11 cellular contexts compared by ENCODE assay signal in genomic region chr5:132782101-132782500, GRCh38. TPM values are rescaled to one million over a fixed set of nuclear protein-coding genes. Genes with fewer than 3 reads are reported as not detected.
A peak's percentile ranks its signal among the peaks of the same experiment; 100 is the strongest.
DNase-seq lines count a peak whose midpoint lies in the region; ATAC-seq and TF ChIP-seq lines count a peak whose summit lies in the region.
"Had no signal": no experiment of that assay in that cellular context is flagged by ENCODE, and none has a peak within 500 bp of the region (broad histone marks: within the 10 kb centered on the region; RNA-seq: fewer than 3 reads in every experiment).

No MANE protein-coding gene starts in this region.

- peak overlapping the region; percentile 23; the same call in 1 of the 2 replicates for H3K27ac ChIP-seq in SJSA1
- no peak overlapping the region for H3K27ac ChIP-seq in fibroblast of lung (ENCODE audit: insufficient read depth, low read length)
- H3K27ac ChIP-seq in substantia nigra (ENCODE audit: low read depth, low read length, poor library complexity, severe bottlenecking): peak overlapping the region; percentile 37

- TF ChIP-seq CTCF in fibroblast of lung (conservative IDR thresholded peaks at IDR 0.05 in 1 of 2, IDR thresholded peaks at IDR 0.05 in 1 of 2; ENCODE audit: low read depth in 1 of 2, low read length in 2 of 2): no peak
- TF ChIP-seq CTCF in activated CD8-positive, alpha-beta T cell treated with anti-CD3 and anti-CD28 coated beads for 36 hours (IDR thresholded peaks at IDR 0.05): no peak

- POLR2A ChIA-PET in activated CD8-positive, alpha-beta T cell treated with anti-CD3 and anti-CD28 coated beads for 36 hours (lab: Charles Lee): no interaction called here

- no peaks in the 10 kb centered on the region for H3K79me2 ChIP-seq in fibroblast of lung (ENCODE audit: control insufficient read depth, insufficient read depth, low read length)

- peaks cover 6% of the 10 kb centered on the region for H3K4me1 Mint-ChIP-seq in activated CD8-positive, alpha-beta T cell treated with anti-CD3 and anti-CD28 coated beads for 36 hours (ENCODE audit: low read depth)

- no peak overlapping the region for H3K4me3 Mint-ChIP-seq in activated CD8-positive, alpha-beta T cell treated with anti-CD3 and anti-CD28 coated beads for 36 hours
- H3K4me3 Mint-ChIP-seq: natural killer cell, T-cell had no signal

- H3K9me3 Mint-ChIP-seq in activated CD8-positive, alpha-beta T cell treated with anti-CD3 and anti-CD28 coated beads for 36 hours: no peaks in the 10 kb centered on the region
- H3K9me3 Mint-ChIP-seq: natural killer cell, T-cell had no signal

- H3K4me1 ChIP-seq in SJSA1 (replicated peaks) (peaks cover 48% of the 10 kb centered on the region), fibroblast of lung (ENCODE audit: control insufficient read depth, extremely low read depth, insufficient read depth, low read length) (peaks cover 12% of the 10 kb centered on the region)

- H3K27me3 ChIP-seq in SJSA1 (replicated peaks) (no peaks in the 10 kb centered on the region), fibroblast of lung (ENCODE audit: control insufficient read depth, insufficient read depth, low read length) (no peaks in the 10 kb centered on the region)

- H3K4me3 ChIP-seq in SJSA1 (no peak overlapping the region), fibroblast of lung (replicated peaks in 1 of 4; ENCODE audit: control extremely low read depth in 1 of 4, insufficient read depth in 1 of 4, low read depth in 3 of 4, low read length in 4 of 4) (no peak overlapping the region)

- H3K36me3 ChIP-seq in SJSA1 (peaks cover 5% of the 10 kb centered on the region), fibroblast of lung (ENCODE audit: control insufficient read depth, insufficient read depth, low read length) (no peaks in the 10 kb centered on the region)

- no peak for ATAC-seq in activated CD8-positive, alpha-beta T cell treated with anti-CD3 and anti-CD28 coated beads for 36 hours
- ATAC-seq in HG03442 (IDR thresholded peaks at IDR 0.05; ENCODE audit: unreplicated experiment): no peak
- ATAC-seq: natural killer cell, T-cell had no signal

- H2AFZ ChIP-seq in fibroblast of lung (ENCODE audit: low read length): peak overlapping the region; percentile 77

- no peak overlapping the region for H3K27ac Mint-ChIP-seq in activated CD8-positive, alpha-beta T cell treated with anti-CD3 and anti-CD28 coated beads for 36 hours
- H3K27ac Mint-ChIP-seq: natural killer cell, T-cell had no signal

- CTCF ChIA-PET in activated CD8-positive, alpha-beta T cell treated with anti-CD3 and anti-CD28 coated beads for 36 hours (lab: Charles Lee): interaction anchor here (1.2 kb wide), 1 partner anchor 8 kb away, joined by 3 read pairs; no protein-coding TSS in a partner anchor

- H3K9me3 ChIP-seq in SJSA1 (replicated peaks): no peaks in the 10 kb centered on the region
- H3K9me3 ChIP-seq in fibroblast of lung (ENCODE audit: control insufficient read depth, insufficient read depth, low read depth, low read length): no peaks in the 10 kb centered on the region

- H3K4me2 ChIP-seq in fibroblast of lung (ENCODE audit: extremely low read depth, insufficient read depth, low read length): no peak overlapping the region

- H3K27me3 Mint-ChIP-seq in activated CD8-positive, alpha-beta T cell treated with anti-CD3 and anti-CD28 coated beads for 36 hours: peaks cover 27% of the 10 kb centered on the region

- no peaks in the 10 kb centered on the region for H4K20me1 ChIP-seq in fibroblast of lung (ENCODE audit: control insufficient read depth, extremely low read depth, insufficient read depth, low read length)

- H3K36me3 Mint-ChIP-seq in activated CD8-positive, alpha-beta T cell treated with anti-CD3 and anti-CD28 coated beads for 36 hours (ENCODE audit: low read depth): no peaks in the 10 kb centered on the region
- H3K36me3 Mint-ChIP-seq: natural killer cell, T-cell had no signal

- no peak overlapping the region for H3K9ac ChIP-seq in fibroblast of lung (ENCODE audit: insufficient read depth, low read length)

- intact Hi-C loops in activated CD8-positive, alpha-beta T cell treated with anti-CD3 and anti-CD28 coated beads for 36 hours (cut with micrococcal nuclease): no loop called here

- DNase-seq in HS-5 (ENCODE audit: low read depth) (peak; percentile 44), SJSA1 (ENCODE audit: low read depth in 1 of 2, low spot score in 2 of 2) (peak in 1 of 2 experiments; percentile 74), fibroblast of lung (ENCODE audit: low read depth in 2 of 2) (peak; percentile 25 to 79), substantia nigra (lab: John Stamatoyannopoulos, UW) (peak in 10 of 49 donors; percentile 15 to 47 (median 26)), NCI-H2029 (lab: John Stamatoyannopoulos, UW) (no peak)
- DNase-seq in activated CD8-positive, alpha-beta T cell treated with anti-CD3 and anti-CD28 coated beads for 36 hours: no peak
- DNase-seq: activated T-cell treated with anti-CD3 and anti-CD28 coated beads, Interleukin-2, amount 50 U/mL, for 1 hour; DMS79 treated with DMSO at 0.1 percent for 48 hours; natural killer cell; T-cell had no signal

RNA-seq across cellular contexts. Expression of gene SEPTIN8, which starts 5.1 kb away (rescaled TPM):
- 77.3 and 97.4 TPM in 2 replicates for total RNA-seq in SJSA1 (2014; rRNA removed; shearing (Covaris generic))
- 50.3 and 64.2 TPM in 2 replicates for total RNA-seq in fibroblast of lung
- 62.1 and 71.1 TPM in 2 replicates for polyA plus RNA-seq in fibroblast of lung
- polyA plus RNA-seq in fibroblast of lung (2012): 46.2 and 52.5 TPM in 2 replicates
- 38.9 and 78.1 TPM in 2 replicates for polyA minus RNA-seq in fibroblast of lung (ENCODE audit: low replicate concordance)
- 10 to 100 TPM; 25.2 to 27.1 TPM for total RNA-seq in activated CD8-positive, alpha-beta T cell treated with anti-CD3 and anti-CD28 coated beads for 36 hours

RNA-seq across cellular contexts. Expression of gene SOWAHA, which starts 31.0 kb away (rescaled TPM):
- not detected in 2 replicates for total RNA-seq in SJSA1 (2014; rRNA removed; shearing (Covaris generic))
- 0.17 and 0.26 TPM in 2 replicates for total RNA-seq in fibroblast of lung
- polyA plus RNA-seq in fibroblast of lung: 0.02 and 0.03 TPM in 2 replicates
- not detected in 2 replicates for polyA plus RNA-seq in fibroblast of lung (2012)
- polyA minus RNA-seq in fibroblast of lung (ENCODE audit: low replicate concordance): not detected in 2 replicates
- not detected for total RNA-seq in activated CD8-positive, alpha-beta T cell treated with anti-CD3 and anti-CD28 coated beads for 36 hours
- total RNA-seq: natural killer cell, T-cell had no signal

RNA-seq across cellular contexts. Expression of gene CCNI2, which starts 34.9 kb away (rescaled TPM):
- total RNA-seq in SJSA1 (2014; rRNA removed; shearing (Covaris generic)): not detected in 2 replicates
- total RNA-seq in fibroblast of lung: under 0.01 TPM in 1 of 2 replicates, not detected in the other
- polyA plus RNA-seq in fibroblast of lung: not detected in 2 replicates
- 0.89 and 0.99 TPM in 2 replicates for polyA plus RNA-seq in fibroblast of lung (2012)
- polyA minus RNA-seq in fibroblast of lung (ENCODE audit: low replicate concordance): not detected in 2 replicates
- 10 to 100 TPM in 1 of 2 experiments, 1 to 10 TPM in 1; 8.7 to 10.0 TPM for total RNA-seq in activated CD8-positive, alpha-beta T cell treated with anti-CD3 and anti-CD28 coated beads for 36 hours

RNA-seq across cellular contexts. Expression of gene KIF3A, which starts 44.8 kb away (rescaled TPM):
- total RNA-seq in SJSA1 (2014; rRNA removed; shearing (Covaris generic)): 11.4 and 12.1 TPM in 2 replicates
- 10.5 and 11.2 TPM in 2 replicates for total RNA-seq in fibroblast of lung
- polyA plus RNA-seq in fibroblast of lung: 7.3 and 8.8 TPM in 2 replicates
- polyA plus RNA-seq in fibroblast of lung (2012): 5.8 and 6.3 TPM in 2 replicates
- polyA minus RNA-seq in fibroblast of lung (ENCODE audit: low replicate concordance): 1.1 and 1.3 TPM in 2 replicates
- 10 to 100 TPM; 16.4 to 17.0 TPM for total RNA-seq in activated CD8-positive, alpha-beta T cell treated with anti-CD3 and anti-CD28 coated beads for 36 hours

RNA-seq across cellular contexts. Expression of gene SHROOM1, which starts 48.3 kb away (rescaled TPM):
- total RNA-seq in SJSA1 (2014; rRNA removed; shearing (Covaris generic)): 24.1 and 31.2 TPM in 2 replicates
- 4.1 and 6.1 TPM in 2 replicates for total RNA-seq in fibroblast of lung
- polyA plus RNA-seq in fibroblast of lung: 2.9 and 6.2 TPM in 2 replicates
- polyA plus RNA-seq in fibroblast of lung (2012): 5.4 and 6.7 TPM in 2 replicates
- polyA minus RNA-seq in fibroblast of lung (ENCODE audit: low replicate concordance): 4.2 and 6.3 TPM in 2 replicates
- 1 to 10 TPM; 2.0 to 2.1 TPM for total RNA-seq in activated CD8-positive, alpha-beta T cell treated with anti-CD3 and anti-CD28 coated beads for 36 hours

Comparison
In these comparisons a context has a peak if more than half of its experiments do, and no peak if none do; other contexts are left out.
1. DNase-seq: peak in HS-5 (single experiment) and fibroblast of lung (2 of 2); none in activated CD8-positive, alpha-beta T cell treated with anti-CD3 and anti-CD28 coated beads for 36 hours (single experiment) and NCI-H2029 (single experiment).